ENCODE assay signal across 18 cellular contexts in genomic region chr1:12202190-12202497, GRCh38. TPM values are rescaled to one million over a fixed set of nuclear protein-coding genes. Genes with fewer than 3 reads are reported as not detected.
DNase-seq lines count a peak whose midpoint lies in the region; ATAC-seq, FAIRE-seq and TF ChIP-seq lines count a peak whose summit lies in the region.
"Had no signal": no experiment of that assay in that cellular context is flagged by ENCODE, and none has a peak within 500 bp of the region (broad histone marks: within the 10 kb centered on the region; RNA-seq: fewer than 3 reads in every experiment).

No MANE protein-coding gene starts in this region.

- no peaks in the 10 kb centered on the region for H4K20me1 ChIP-seq in osteoblast (ENCODE audit: insufficient read depth, low read length)

- H3K9me3 ChIP-seq in HEK293 (ENCODE audit: control insufficient read depth, insufficient read depth, low read depth, low read length) (no peaks in the 10 kb centered on the region), osteoblast (ENCODE audit: low read depth, low read length) (no peaks in the 10 kb centered on the region), kidney (ENCODE audit: control insufficient read depth in 1 of 2, low read length in 2 of 2) (no peaks in the 10 kb centered on the region)
- H3K9me3 ChIP-seq: right atrium auricular region had no signal

- no peak for FAIRE-seq in kidney (lab: Jason Lieb, UNC)

- H3K4me1 ChIP-seq in HEK293 (ENCODE audit: control insufficient read depth, insufficient read depth, low read length) = no peaks in the 10 kb centered on the region
- no peaks in the 10 kb centered on the region for H3K4me1 ChIP-seq in osteoblast (ENCODE audit: insufficient read depth, low read length)
- no peaks in the 10 kb centered on the region for H3K4me1 ChIP-seq in kidney (ENCODE audit: control insufficient read depth in 1 of 2, insufficient read depth in 1 of 2, low read depth in 1 of 2, low read length in 2 of 2)
- H3K4me1 ChIP-seq: right atrium auricular region had no signal

- H3K27ac ChIP-seq in HEK293 (ENCODE audit: extremely low read depth, low read depth, low read length) = no peak overlapping the region
- no peak overlapping the region for H3K27ac ChIP-seq in osteoblast (ENCODE audit: low read depth, low read length)
- H3K27ac ChIP-seq in kidney (ENCODE audit: low read depth in 2 of 2, low read length in 2 of 2) = no peak overlapping the region
- H3K27ac ChIP-seq: right atrium auricular region had no signal

- ATAC-seq in activated naive CD8-positive, alpha-beta T cell treated with anti-CD3 and anti-CD28 coated beads, Interleukin-2, amount 50 U/mL, for 24 hours = no peak
- no peak for ATAC-seq in GM19351 (IDR thresholded peaks at IDR 0.05; ENCODE audit: unreplicated experiment)
- ATAC-seq: HCT116 had no signal

- intact Hi-C loops in kidney (cut with DNase I) = no loop called here

- CTCF ChIA-PET in HEK293 (lab: Yijun Ruan, JAX) = interaction anchor here (2.6 to 5.6 kb wide), 2 partner anchors 78 to 84 kb away, joined by 6 to 57 read pairs; no protein-coding TSS in a partner anchor

- no peak overlapping the region for H3K4me3 Mint-ChIP-seq in activated T-cell treated with anti-CD3 and anti-CD28 coated beads, Interleukin-2, amount 50 U/mL, for 24 hours
- peak overlapping the region; percentile 50 for H3K4me3 Mint-ChIP-seq in activated naive CD8-positive, alpha-beta T cell treated with anti-CD3 and anti-CD28 coated beads, Interleukin-2, amount 50 U/mL, for 24 hours
- H3K4me3 Mint-ChIP-seq: mesothelial cell of epicardium had no signal

- H3K9me3 Mint-ChIP-seq in activated T-cell treated with anti-CD3 and anti-CD28 coated beads, Interleukin-2, amount 50 U/mL, for 24 hours = no peaks in the 10 kb centered on the region
- H3K9me3 Mint-ChIP-seq in activated naive CD8-positive, alpha-beta T cell treated with anti-CD3 and anti-CD28 coated beads, Interleukin-2, amount 50 U/mL, for 24 hours = no peaks in the 10 kb centered on the region
- H3K9me3 Mint-ChIP-seq: activated naive CD4-positive, alpha-beta T cell treated with anti-CD3 and anti-CD28 coated beads, Interleukin-2, amount 50 U/mL, for 24 hours; mesothelial cell of epicardium had no signal

- no peak overlapping the region for H3K4me2 ChIP-seq in osteoblast (ENCODE audit: insufficient read depth, low read length)

- no peak for DNase-seq in activated T-cell treated with anti-CD3 and anti-CD28 coated beads, Interleukin-2, amount 50 U/mL, for 24 hours
- no peak for DNase-seq in activated T-cell treated with anti-CD3 and anti-CD28 coated beads, Interleukin-2, amount 50 U/mL, for 48 hours
- no peak for DNase-seq in activated naive CD8-positive, alpha-beta T cell treated with anti-CD3 and anti-CD28 coated beads, Interleukin-2, amount 50 U/mL, for 24 hours
- DNase-seq in osteoblast (ENCODE audit: insufficient read length, low spot score, missing footprints) = peak; percentile 69
- no peak for DNase-seq in kidney
- no peak for DNase-seq in NCI-H1436 (lab: John Stamatoyannopoulos, UW)
- DNase-seq: cortex of kidney, foreskin melanocyte, NCI-H187 treated with DMSO at 0.1 percent for 48 hours, NCI-H446, SW 1271 had no signal

- POLR2A ChIA-PET in HEK293 (lab: Yijun Ruan, JAX) = no interaction called here

- H3K4me1 Mint-ChIP-seq in activated T-cell treated with anti-CD3 and anti-CD28 coated beads, Interleukin-2, amount 50 U/mL, for 24 hours (ENCODE audit: low read depth) = peaks cover 76% of the 10 kb centered on the region
- peaks cover 85% of the 10 kb centered on the region for H3K4me1 Mint-ChIP-seq in activated naive CD8-positive, alpha-beta T cell treated with anti-CD3 and anti-CD28 coated beads, Interleukin-2, amount 50 U/mL, for 24 hours
- H3K4me1 Mint-ChIP-seq: mesothelial cell of epicardium had no signal

- no peak for TF ChIP-seq CTCF in HEK293 (tag by site-specific recombination; IDR thresholded peaks at IDR 0.05)
- no peak for TF ChIP-seq CTCF in osteoblast (IDR thresholded peaks at IDR 0.05; ENCODE audit: extremely low read depth, low read depth, low read length)
- no peak for TF ChIP-seq CTCF in kidney (IDR thresholded peaks at IDR 0.05; ENCODE audit: borderline replicate concordance, extremely low read depth, insufficient read depth)

- H3K27ac Mint-ChIP-seq in activated T-cell treated with anti-CD3 and anti-CD28 coated beads, Interleukin-2, amount 50 U/mL, for 24 hours = peak overlapping the region; percentile 91
- peak overlapping the region; percentile 91 for H3K27ac Mint-ChIP-seq in activated naive CD8-positive, alpha-beta T cell treated with anti-CD3 and anti-CD28 coated beads, Interleukin-2, amount 50 U/mL, for 24 hours
- H3K27ac Mint-ChIP-seq: mesothelial cell of epicardium had no signal

- no peaks in the 10 kb centered on the region for H3K79me2 ChIP-seq in osteoblast (ENCODE audit: insufficient read depth, low read length)

- peaks cover 96% of the 10 kb centered on the region for H3K36me3 Mint-ChIP-seq in activated T-cell treated with anti-CD3 and anti-CD28 coated beads, Interleukin-2, amount 50 U/mL, for 24 hours (ENCODE audit: low read depth)
- H3K36me3 Mint-ChIP-seq in activated naive CD8-positive, alpha-beta T cell treated with anti-CD3 and anti-CD28 coated beads, Interleukin-2, amount 50 U/mL, for 24 hours (ENCODE audit: low read depth) = peaks cover 61% of the 10 kb centered on the region
- H3K36me3 Mint-ChIP-seq: mesothelial cell of epicardium had no signal

- H3K9ac ChIP-seq in kidney (ENCODE audit: low read length in 2 of 2) = no peak overlapping the region

- H3K36me3 ChIP-seq in HEK293 (ENCODE audit: control insufficient read depth in 2 of 2, insufficient read depth in 1 of 2, low read length in 2 of 2) = no peaks in the 10 kb centered on the region
- peaks cover 22% of the 10 kb centered on the region for H3K36me3 ChIP-seq in osteoblast (ENCODE audit: insufficient read depth, low read length)
- H3K36me3 ChIP-seq in kidney (ENCODE audit: control insufficient read depth in 1 of 2, insufficient read depth in 2 of 2, low read length in 2 of 2) = no peaks in the 10 kb centered on the region

- no peaks in the 10 kb centered on the region for H3K27me3 ChIP-seq in osteoblast (ENCODE audit: insufficient read depth, low read length)
- H3K27me3 ChIP-seq: right atrium auricular region had no signal

- H2AFZ ChIP-seq in osteoblast (ENCODE audit: low read length) = no peak overlapping the region

- no peak overlapping the region for H3K4me3 ChIP-seq in HEK293 (ENCODE audit: low read depth, low read length)
- H3K4me3 ChIP-seq in osteoblast (ENCODE audit: insufficient read depth, low read length) = no peak overlapping the region
- H3K4me3 ChIP-seq in kidney (ENCODE audit: low read length in 2 of 2) = no peak overlapping the region
- H3K4me3 ChIP-seq: right atrium auricular region had no signal

- H3K27me3 Mint-ChIP-seq in activated T-cell treated with anti-CD3 and anti-CD28 coated beads, Interleukin-2, amount 50 U/mL, for 24 hours = no peaks in the 10 kb centered on the region
- H3K27me3 Mint-ChIP-seq in activated naive CD8-positive, alpha-beta T cell treated with anti-CD3 and anti-CD28 coated beads, Interleukin-2, amount 50 U/mL, for 24 hours = no peaks in the 10 kb centered on the region
- H3K27me3 Mint-ChIP-seq: activated naive CD4-positive, alpha-beta T cell treated with anti-CD3 and anti-CD28 coated beads, Interleukin-2, amount 50 U/mL, for 24 hours had no signal

TF ChIP-seq in HEK293, 187 proteins besides CTCF, POLR2A, EP300 and RAD21 (continues in another document):
- TF ChIP-seq ZXDB (tag by site-specific recombination; IDR thresholded peaks at IDR 0.05) (no peak), SETDB1 (IDR thresholded peaks at IDR 0.05; ENCODE audit: insufficient read length, low read length) (no peak), SP2 (tag by site-specific recombination; IDR thresholded peaks at IDR 0.05) (peak; percentile 31; the same call in 1 of the 2 replicates), TSHZ1 (tag by site-specific recombination; IDR thresholded peaks at IDR 0.05; ENCODE audit: borderline replicate concordance) (no peak), ZIC2 (tag by site-specific recombination; IDR thresholded peaks at IDR 0.05) (peak; percentile 79), ZNF837 (tag by site-specific recombination; IDR thresholded peaks at IDR 0.05) (no peak), ZNF704 (tag by site-specific recombination; IDR thresholded peaks at IDR 0.05) (no peak), WT1 (tag by site-specific recombination; IDR thresholded peaks at IDR 0.05) (no peak)

RNA-seq across cellular contexts. Expression of gene VPS13D, which starts 27.7 kb away (rescaled TPM):
- total RNA-seq in osteoblast (46.0 and 48.5 TPM in 2 replicates), kidney (75.8 TPM)
- 19.4 TPM for polyA plus RNA-seq in kidney (ENCODE audit: insufficient read depth, low read depth, low replicate concordance)

RNA-seq across cellular contexts. Expression of gene TNFRSF1B, which starts 35.4 kb away (rescaled TPM):
- total RNA-seq in osteoblast = 11.2 and 12.7 TPM in 2 replicates
- total RNA-seq in kidney = 47.1 TPM
- 7.7 TPM for polyA plus RNA-seq in kidney (ENCODE audit: insufficient read depth, low read depth, low replicate concordance)
- total RNA-seq: RPMI7951 had no signal
